Comparison of ENCODE assay signal across 18 cellular contexts in genomic region chr16:88687676-88688012, GRCh38.
"Had no signal": no experiment of that assay in that cellular context is flagged by ENCODE, and none has a peak within 500 bp of the region (broad histone marks: within the 10 kb centered on the region; RNA-seq: fewer than 3 reads in every experiment).

No MANE protein-coding gene starts in this region.

- H3K9me3 Mint-ChIP-seq: activated naive CD8-positive, alpha-beta T cell treated with anti-CD3 and anti-CD28 coated beads, Interleukin-2, amount 10 ng/mL, durations not matched to agents 7 days and 5 days; nephron had no signal

- H3K4me3 ChIP-seq: thoracic aorta had no signal

- H3K9me3 ChIP-seq: spleen, thoracic aorta had no signal

- H3K27ac Mint-ChIP-seq: activated CD8-positive, alpha-beta T cell treated with anti-CD3 and anti-CD28 coated beads, Interleukin-2, amount 10 ng/mL, durations not matched to agents 7 days and 5 days; activated naive CD8-positive, alpha-beta T cell treated with anti-CD3 and anti-CD28 coated beads, Interleukin-2, amount 10 ng/mL, durations not matched to agents 7 days and 5 days; nephron had no signal

- H3K27ac ChIP-seq: brain microvascular endothelial cell, thoracic aorta had no signal

- H3K4me1 Mint-ChIP-seq: nephron had no signal

- H3K36me3 Mint-ChIP-seq: activated naive CD8-positive, alpha-beta T cell treated with anti-CD3 and anti-CD28 coated beads, Interleukin-2, amount 10 ng/mL, durations not matched to agents 7 days and 5 days had no signal

- H3K36me3 ChIP-seq: brain microvascular endothelial cell, spleen, thoracic aorta, WERI-Rb-1 had no signal

- DNase-seq: activated CD4-positive, alpha-beta T cell treated with anti-CD3 and anti-CD28 coated beads for 4 hours; activated CD8-positive, alpha-beta memory T cell treated with anti-CD3 and anti-CD28 coated beads, Interleukin-2, amount 50 U/mL, for 4 hours; activated CD8-positive, alpha-beta T cell treated with anti-CD3 and anti-CD28 coated beads, Interleukin-2, amount 10 ng/mL, durations not matched to agents 7 days and 5 days; activated gamma-delta T cell; activated naive CD8-positive, alpha-beta T cell treated with anti-CD3 and anti-CD28 coated beads, Interleukin-2, amount 10 ng/mL, durations not matched to agents 7 days and 5 days; activated T-cell treated with anti-CD3 and anti-CD28 coated beads, Interleukin-2, amount 50 U/mL, for 48 hours; brain microvascular endothelial cell; cortex of kidney; effector CD8-positive, alpha-beta T cell; foreskin fibroblast; glutamatergic neuron; T-helper 1 cell; T1000 had no signal

- ATAC-seq: activated CD8-positive, alpha-beta T cell treated with anti-CD3 and anti-CD28 coated beads, Interleukin-2, amount 10 ng/mL, durations not matched to agents 7 days and 5 days; sciatic nerve had no signal

- H3K4me3 Mint-ChIP-seq: nephron had no signal
